ENCODE assay signal across 12 cellular contexts in the genomic region with DNA sequence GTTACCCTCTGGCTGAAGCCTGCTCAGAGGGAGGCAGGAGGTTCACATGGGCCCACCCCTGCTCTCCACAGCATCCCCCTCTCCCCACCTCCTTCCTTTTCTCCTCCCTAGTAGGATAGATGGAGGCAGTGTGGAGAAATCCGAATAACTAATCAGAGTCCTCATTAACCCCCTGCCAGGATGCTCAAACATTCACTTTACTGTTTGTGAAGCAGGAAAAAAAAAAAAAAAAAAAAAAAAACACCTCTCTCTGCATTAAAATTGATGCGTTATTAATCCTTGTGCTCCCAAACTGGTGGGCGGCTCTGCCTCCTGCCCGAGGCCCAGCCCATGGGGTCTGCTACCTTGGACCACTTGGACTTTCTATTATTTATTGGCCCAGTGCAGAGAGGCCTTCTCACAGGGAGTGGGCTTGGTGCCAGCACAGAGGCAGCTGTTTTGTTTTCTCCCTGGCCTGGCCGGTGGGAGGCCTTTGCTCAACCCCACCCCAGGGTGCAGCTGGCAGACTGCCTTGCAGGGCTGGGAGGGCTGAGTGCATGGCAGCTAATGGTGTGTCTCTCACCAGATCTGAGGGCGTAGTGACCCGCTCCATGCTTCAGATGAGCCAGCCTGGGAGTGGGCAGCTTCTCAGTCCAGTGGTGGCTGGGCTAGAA.
A peak's percentile ranks its signal among the peaks of the same experiment; 100 is the strongest.
DNase-seq lines count a peak whose midpoint lies in the region; ATAC-seq and TF ChIP-seq lines count a peak whose summit lies in the region.
"Had no signal": no experiment of that assay in that cellular context is flagged by ENCODE, and none has a peak within 500 bp of the region (broad histone marks: within the 10 kb centered on the region; RNA-seq: fewer than 3 reads in every experiment).

No MANE protein-coding gene starts in this region.

- peak overlapping the region; percentile 53 for H3K4me3 Mint-ChIP-seq in osteocyte (ENCODE audit: unreplicated experiment)
- no peak overlapping the region for H3K4me3 Mint-ChIP-seq in immature natural killer cell
- H3K4me3 Mint-ChIP-seq: B cell, memory B cell had no signal

- no peak for ATAC-seq in activated CD4-positive, CD25-positive, alpha-beta regulatory T cell treated with anti-CD3 and anti-CD28 coated beads, Interleukin-2, amount 50 U/mL, for 24 hours
- ATAC-seq: HCT116 had no signal

- H3K36me3 Mint-ChIP-seq in osteocyte (ENCODE audit: unreplicated experiment) (peaks cover 39% of the 10 kb centered on the region), immature natural killer cell (no peaks in the 10 kb centered on the region)
- H3K36me3 Mint-ChIP-seq: memory B cell had no signal

- H3K4me1 Mint-ChIP-seq in osteocyte (ENCODE audit: unreplicated experiment) = peaks cover 71% of the 10 kb centered on the region
- H3K4me1 Mint-ChIP-seq in immature natural killer cell = no peaks in the 10 kb centered on the region
- H3K4me1 Mint-ChIP-seq: B cell, memory B cell had no signal

- H3K27ac Mint-ChIP-seq in osteocyte (ENCODE audit: unreplicated experiment) (peak overlapping the region; percentile 58), immature natural killer cell (no peak overlapping the region)
- H3K27ac Mint-ChIP-seq: B cell, memory B cell had no signal

- peak; percentile 88 for DNase-seq in DMS79 (lab: John Stamatoyannopoulos, UW)
- DNase-seq in NCI-H146 treated with DMSO at 0.1 percent for 48 hours (lab: John Stamatoyannopoulos, UW; ENCODE audit: unreplicated experiment) = peak; percentile 1
- DNase-seq in dermis blood vessel endothelial cell = peak; percentile 28
- DNase-seq in osteocyte (ENCODE audit: extremely low spot score, unreplicated experiment) = peak; percentile 91
- DNase-seq in DMS53 (lab: John Stamatoyannopoulos, UW) = no peak
- no peak for DNase-seq in immature natural killer cell
- DNase-seq in LoVo (ENCODE audit: low spot score) = no peak
- DNase-seq: foreskin fibroblast had no signal

- no peak for TF ChIP-seq CTCF in osteocyte (IDR thresholded peaks at IDR 0.05)

- H3K9me3 Mint-ChIP-seq in osteocyte (ENCODE audit: unreplicated experiment) (peaks cover 5% of the 10 kb centered on the region), immature natural killer cell (no peaks in the 10 kb centered on the region)

- H3K27me3 Mint-ChIP-seq in osteocyte (ENCODE audit: unreplicated experiment) (no peaks in the 10 kb centered on the region), immature natural killer cell (ENCODE audit: low read depth in 3 of 3) (peaks cover 5 to 9% (median 7%) of the 10 kb centered on the region in 3 donors)

Comparison
In these comparisons a context has a peak if more than half of its experiments do, and no peak if none do; other contexts are left out.
1. DNase-seq: peak in DMS79 (single experiment), NCI-H146 treated with DMSO at 0.1 percent for 48 hours (single experiment), dermis blood vessel endothelial cell (single experiment) and osteocyte (single experiment); none in DMS53 (single experiment), immature natural killer cell (0 of 3) and LoVo (single experiment).